Comparison of ENCODE assay signal across 1 cellular context in genomic region chr7:156111-157007, GRCh38.
TF ChIP-seq lines count a peak whose summit lies in the region.

No MANE protein-coding gene starts in this region.

TF ChIP-seq in IMR-90, 13 proteins besides CTCF, POLR2A, EP300 and RAD21 (continued from another document):
- no peak for TF ChIP-seq FOS (IDR thresholded peaks at IDR 0.05; ENCODE audit: low read depth, low read length)
- TF ChIP-seq RFX5 (IDR thresholded peaks at IDR 0.05; ENCODE audit: low read depth, low read length): no peak
